In genomic region chr14:22549304-22549962, GRCh38 we compare ENCODE assay signal across 10 cellular contexts. TPM values are rescaled to one million over a fixed set of nuclear protein-coding genes. Genes with fewer than 3 reads are reported as not detected.
DNase-seq lines count a peak whose midpoint lies in the region; ATAC-seq and TF ChIP-seq lines count a peak whose summit lies in the region.
"Had no signal": no experiment of that assay in that cellular context is flagged by ENCODE, and none has a peak within 500 bp of the region (broad histone marks: within the 10 kb centered on the region; RNA-seq: fewer than 3 reads in every experiment).

No MANE protein-coding gene starts in this region.

- H2BK120ac ChIP-seq in IMR-90 (ENCODE audit: low read depth, low read length), result peak overlapping the region; percentile 59; the same call in 1 of the 2 replicates

- TF ChIP-seq CTCF in IMR-90 (conservative IDR thresholded peaks at IDR 0.05; ENCODE audit: low read depth, low read length) (no peak), natural killer cell (IDR thresholded peaks at IDR 0.05) (no peak)

- peaks cover 95% of the 10 kb centered on the region for H3K36me3 Mint-ChIP-seq in activated T-helper 17 cell treated with anti-CD3 and anti-CD28 coated beads, Interleukin-2, amount 50 U/mL, for 72 hours (ENCODE audit: low read depth)
- H3K36me3 Mint-ChIP-seq in natural killer cell, result peaks cover 9% of the 10 kb centered on the region

- intact Hi-C loops in IMR-90 (cut with micrococcal nuclease) (no loop called here), natural killer cell (cut with micrococcal nuclease) (no loop called here)

- H3K23ac ChIP-seq in IMR-90 (ENCODE audit: low read depth, low read length), result 0 out of 2 replicates have a peak overlapping the region, but pooled peaks have one; percentile 11

- ATAC-seq in IMR-90 (ENCODE audit: low read depth) (no peak), natural killer cell (no peak), HG03039 (IDR thresholded peaks at IDR 0.05; ENCODE audit: unreplicated experiment) (no peak), GM18870 (IDR thresholded peaks at IDR 0.05; ENCODE audit: unreplicated experiment) (no peak)
- peak; percentile 0 for ATAC-seq in activated T-helper 17 cell treated with anti-CD3 and anti-CD28 coated beads, Interleukin-2, amount 50 U/mL, for 72 hours (replicated peaks)

- H3K9me1 ChIP-seq in IMR-90 (ENCODE audit: insufficient read depth, low read length), result peaks cover 37% of the 10 kb centered on the region

- H3K4me2 ChIP-seq in BLaER1 treated with 17β-estradiol and CSF1 and Interleukin-3, amounts not matched to agents 10 nM and 100 nM, result peak overlapping the region; percentile 78 to 98 (median 94)
- no peak overlapping the region for H3K4me2 ChIP-seq in IMR-90 (ENCODE audit: low read depth, low read length)

- H4K91ac ChIP-seq in IMR-90 (ENCODE audit: insufficient read depth, low read depth, low read length), result 0 out of 2 replicates have a peak overlapping the region, but pooled peaks have one; percentile 38

- H3K4me1 Mint-ChIP-seq in activated T-helper 17 cell treated with anti-CD3 and anti-CD28 coated beads, Interleukin-2, amount 50 U/mL, for 72 hours, result peaks cover 63% of the 10 kb centered on the region
- H3K4me1 Mint-ChIP-seq in natural killer cell, result peaks cover 53 to 67% of the 10 kb centered on the region in 2 donors

- H3K27me3 ChIP-seq in BLaER1 treated with 17β-estradiol and CSF1 and Interleukin-3, amounts not matched to agents 10 nM and 100 nM, result no peaks in the 10 kb centered on the region
- H3K27me3 ChIP-seq in IMR-90 (ENCODE audit: control insufficient read depth, insufficient read depth, low read length), result peaks cover 7% of the 10 kb centered on the region; the same call in 1 of the 2 replicates
- H3K27me3 ChIP-seq: breast epithelium had no signal

- peak overlapping the region; percentile 84 for H2AK9ac ChIP-seq in IMR-90 (replicated peaks; ENCODE audit: low read depth, low read length, poor library complexity)

- peak overlapping the region; percentile 55; the same call in 1 of the 2 replicates for H2BK20ac ChIP-seq in IMR-90 (ENCODE audit: low read depth, low read length)

- POLR2A ChIA-PET in IMR-90 (lab: Charles Lee; ENCODE audit: unreplicated experiment), result interaction anchor here (0.5 kb wide), 1 partner anchor 270 kb away, joined by 7 read pairs; no protein-coding TSS in a partner anchor

- WGBS in IMR-90 (ENCODE audit: extremely low coverage in 2 of 2, insufficient read length in 1 of 2), 2 experiments, result 96% methylated on average over 4 of the region's 7 CpGs; no CpG with 5 or more reads in 1 of the 2 experiments

- H3K9me3 ChIP-seq in BLaER1 treated with 17β-estradiol and CSF1 and Interleukin-3, amounts not matched to agents 10 nM and 100 nM (replicated peaks in 1 of 11), result no peaks in the 10 kb centered on the region
- no peaks in the 10 kb centered on the region for H3K9me3 ChIP-seq in IMR-90 (ENCODE audit: control insufficient read depth, insufficient read depth, low read length)
- H3K9me3 ChIP-seq: breast epithelium had no signal

- peaks cover 0 to 86% (median 9%) of the 10 kb centered on the region in 11 experiments; a peak in 11 of 22 replicates for H3K36me3 ChIP-seq in BLaER1 treated with 17β-estradiol and CSF1 and Interleukin-3, amounts not matched to agents 10 nM and 100 nM
- H3K36me3 ChIP-seq in IMR-90 (ENCODE audit: control insufficient read depth, insufficient read depth, low read length), result no peaks in the 10 kb centered on the region
- H3K36me3 ChIP-seq: breast epithelium had no signal

- 0 out of 2 replicates have a peak overlapping the region, but pooled peaks have one; percentile 37 for H3K14ac ChIP-seq in IMR-90 (replicated peaks; ENCODE audit: low read depth, low read length)

- no peaks in the 10 kb centered on the region for H4K20me1 ChIP-seq in BLaER1 treated with 17β-estradiol and CSF1 and Interleukin-3, amounts not matched to agents 10 nM and 100 nM
- no peaks in the 10 kb centered on the region for H4K20me1 ChIP-seq in IMR-90 (ENCODE audit: insufficient read depth, low read length)

- no peaks in the 10 kb centered on the region for H3K79me1 ChIP-seq in IMR-90 (ENCODE audit: low read depth in 1 of 2, low read length in 2 of 2)

- H3K18ac ChIP-seq in IMR-90 (ENCODE audit: low read depth, low read length), result no peak overlapping the region

- peak overlapping the region; percentile 15; the same call in 1 of the 3 replicates for H2BK15ac ChIP-seq in IMR-90 (ENCODE audit: low read depth, low read length)

- no peak overlapping the region for H2BK5ac ChIP-seq in IMR-90 (ENCODE audit: low read depth, low read length, poor library complexity, severe bottlenecking)

- H3K27ac Mint-ChIP-seq in activated T-helper 17 cell treated with anti-CD3 and anti-CD28 coated beads, Interleukin-2, amount 50 U/mL, for 72 hours, result peak overlapping the region; percentile 99
- H3K27ac Mint-ChIP-seq in natural killer cell, result peak overlapping the region; percentile 98 to 100

- H3K4ac ChIP-seq in IMR-90 (ENCODE audit: low read depth, low read length), result peak overlapping the region; percentile 75

- dilution Hi-C loops in IMR-90 (cut with HindIII; ENCODE audit: low sequenced_read_pairs, unreplicated experiment), result no loop called here

- peak overlapping the region; percentile 52 for H2AK5ac ChIP-seq in IMR-90 (ENCODE audit: low read depth, low read length)

- BruUV-seq in IMR-90 (replicated peaks; lab: Mats Ljungman, UMichigan), result no TSS peak

- peak overlapping the region; percentile 88 for H3K4me3 Mint-ChIP-seq in activated T-helper 17 cell treated with anti-CD3 and anti-CD28 coated beads, Interleukin-2, amount 50 U/mL, for 72 hours
- peak overlapping the region; percentile 22 for H3K4me3 Mint-ChIP-seq in natural killer cell

- in situ Hi-C loops in IMR-90 (cut with MboI; ENCODE audit: low sequenced_read_pairs), result loop anchor here (25.0 kb wide), 1 partner anchor 763 kb away; the partner anchor contains the start of genes BCL2L2, PABPN1 and PPP1R3E

- no peak overlapping the region for H4K8ac ChIP-seq in IMR-90 (ENCODE audit: low read depth in 2 of 2, low read length in 2 of 2)

- DNase-seq in IMR-90, result no peak
- DNase-seq in natural killer cell, result no peak
- DNase-seq in GDM1 (lab: John Stamatoyannopoulos, UW), result no peak
- no peak for DNase-seq in UCSD-AML1 (lab: John Stamatoyannopoulos, UW; ENCODE audit: unreplicated experiment)
- DNase-seq: SHP77 had no signal

- H3K27me3 Mint-ChIP-seq in activated T-helper 17 cell treated with anti-CD3 and anti-CD28 coated beads, Interleukin-2, amount 50 U/mL, for 72 hours, result no peaks in the 10 kb centered on the region
- no peaks in the 10 kb centered on the region for H3K27me3 Mint-ChIP-seq in natural killer cell (ENCODE audit: low read depth in 2 of 2)

- H2AFZ ChIP-seq in IMR-90 (replicated peaks; ENCODE audit: low read length, poor library complexity), result no peak overlapping the region

- TF ChIP-seq POLR2A in IMR-90 (IDR thresholded peaks at IDR 0.05; ENCODE audit: low read depth, low read length), result no peak

- H3K9ac ChIP-seq in BLaER1 treated with 17β-estradiol and CSF1 and Interleukin-3, amounts not matched to agents 10 nM and 100 nM, result peak overlapping the region in 10 of 11 experiments; percentile 43 to 99 (median 96); a peak in 17 of 22 replicates
- no peak overlapping the region for H3K9ac ChIP-seq in IMR-90 (ENCODE audit: low read depth, low read length)

- no peak overlapping the region for H4K5ac ChIP-seq in IMR-90 (ENCODE audit: low read depth, low read length)

- peaks cover 76 to 100% (median 99%) of the 10 kb centered on the region in 10 experiments for H3K4me1 ChIP-seq in BLaER1 treated with 17β-estradiol and CSF1 and Interleukin-3, amounts not matched to agents 10 nM and 100 nM
- H3K4me1 ChIP-seq in IMR-90 (ENCODE audit: control insufficient read depth, insufficient read depth, low read length), result peaks cover 24% of the 10 kb centered on the region
- H3K4me1 ChIP-seq: breast epithelium had no signal

- H3K27ac ChIP-seq in BLaER1 treated with 17β-estradiol and CSF1 and Interleukin-3, amounts not matched to agents 10 nM and 100 nM, result peak overlapping the region in 10 of 11 experiments; percentile 30 to 100 (median 100); a peak in 19 of 22 replicates
- H3K27ac ChIP-seq in IMR-90 (ENCODE audit: insufficient read depth, low read length), result no peak overlapping the region

- H3K56ac ChIP-seq in IMR-90 (ENCODE audit: extremely low read depth, insufficient read depth, low read length), result no peak overlapping the region

- TF ChIP-seq RAD21 in IMR-90 (IDR thresholded peaks at IDR 0.05; ENCODE audit: low read length), result no peak

- peak overlapping the region in 7 of 10 experiments; percentile 36 to 61 (median 53); a peak in 12 of 20 replicates for H3K4me3 ChIP-seq in BLaER1 treated with 17β-estradiol and CSF1 and Interleukin-3, amounts not matched to agents 10 nM and 100 nM
- no peak overlapping the region for H3K4me3 ChIP-seq in IMR-90 (ENCODE audit: insufficient read depth, low read depth, low read length)
- H3K4me3 ChIP-seq: breast epithelium had no signal

- CTCF ChIA-PET in IMR-90 (lab: Yijun Ruan, JAX), result interaction anchor here (0.5 to 1.1 kb wide), 2 partner anchors 164 to 324 kb away, joined by 3 to 4 read pairs; no protein-coding TSS in a partner anchor

- H3K9me3 Mint-ChIP-seq in activated T-helper 17 cell treated with anti-CD3 and anti-CD28 coated beads, Interleukin-2, amount 50 U/mL, for 72 hours, result no peaks in the 10 kb centered on the region
- H3K9me3 Mint-ChIP-seq in natural killer cell, result no peaks in the 10 kb centered on the region

TF ChIP-seq in IMR-90, 13 proteins besides CTCF, POLR2A, EP300 and RAD21 (continues in another document):
- no peak for TF ChIP-seq RFX5 (IDR thresholded peaks at IDR 0.05; ENCODE audit: low read depth, low read length)
- no peak for TF ChIP-seq USF2 (IDR thresholded peaks at IDR 0.05; ENCODE audit: low read depth, low read length)

RNA-seq across cellular contexts. Expression of gene DAD1, which starts 39.6 kb away (rescaled TPM):
- total RNA-seq in IMR-90 (2012; rRNA removed) (396 and 449 TPM in 2 replicates), natural killer cell (10 to 100 TPM; 79.5 to 97.9 (median 92.8) TPM)
- polyA plus RNA-seq in IMR-90 (2012; rRNA removed), result 448 and 496 TPM in 2 replicates
- polyA plus RNA-seq in IMR-90 (2012; cell fraction: cytosol; rRNA removed), result 412 and 479 TPM in 2 replicates
- 92.7 and 197 TPM in 2 replicates for polyA plus RNA-seq in IMR-90 (2012; cell fraction: nucleus; rRNA removed; ENCODE audit: low replicate concordance)
- 100 to 1,000 TPM; 218 to 229 TPM for total RNA-seq in activated T-helper 17 cell treated with anti-CD3 and anti-CD28 coated beads, Interleukin-2, amount 50 U/mL, for 72 hours

RNA-seq across cellular contexts. Expression of gene ABHD4, which starts 48.7 kb away (rescaled TPM):
- total RNA-seq in IMR-90 (2012; rRNA removed), result 5.0 and 5.3 TPM in 2 replicates
- 21.8 and 22.0 TPM in 2 replicates for polyA plus RNA-seq in IMR-90 (2012; rRNA removed)
- 13.3 and 23.6 TPM in 2 replicates for polyA plus RNA-seq in IMR-90 (2012; cell fraction: cytosol; rRNA removed)
- 22.2 and 25.4 TPM in 2 replicates for polyA plus RNA-seq in IMR-90 (2012; cell fraction: nucleus; rRNA removed; ENCODE audit: low replicate concordance)
- 10 to 100 TPM; 11.2 to 31.0 TPM for total RNA-seq in activated T-helper 17 cell treated with anti-CD3 and anti-CD28 coated beads, Interleukin-2, amount 50 U/mL, for 72 hours
- 10 to 100 TPM; 29.7 to 39.3 (median 30.2) TPM for total RNA-seq in natural killer cell
